Comparison of ENCODE assay signal across 16 cellular contexts in the genomic region with DNA sequence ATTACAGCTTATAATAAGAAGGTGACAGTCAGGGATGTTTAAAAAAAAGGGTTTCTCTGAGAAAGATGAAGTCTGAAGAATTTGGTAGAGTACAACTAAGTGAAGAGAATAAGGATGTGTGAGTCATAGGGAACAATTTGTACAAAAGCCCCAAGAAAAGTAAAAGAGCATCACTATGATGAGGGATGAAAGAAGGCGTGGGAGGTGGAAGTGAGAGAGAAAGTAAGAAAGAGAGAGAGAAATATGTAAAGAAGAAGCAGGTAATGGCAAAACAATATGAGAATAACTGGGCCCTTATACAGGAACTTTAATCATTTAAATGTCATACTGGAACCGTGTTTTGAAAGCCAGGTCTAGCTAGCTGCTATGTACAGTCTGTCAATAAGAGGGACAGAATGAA.
"Had no signal": no experiment of that assay in that cellular context is flagged by ENCODE, and none has a peak within 500 bp of the region (broad histone marks: within the 10 kb centered on the region; RNA-seq: fewer than 3 reads in every experiment).

No MANE protein-coding gene starts in this region.

- H3K4me1 Mint-ChIP-seq: central memory CD8-positive, alpha-beta T cell; nephron; WTC11 had no signal

- H3K4me3 Mint-ChIP-seq: central memory CD8-positive, alpha-beta T cell; nephron; T-helper 2 cell treated with Interferon-gamma antibody and Interleukin-4, amounts not matched to agents 5 μg/mL and 100 μg/mL, for 36 hours; WTC11 had no signal

- ATAC-seq: gastrocnemius medialis, left lung, WTC11 had no signal

- H3K27ac Mint-ChIP-seq: nephron; T-helper 2 cell treated with Interferon-gamma antibody and Interleukin-4, amounts not matched to agents 5 μg/mL and 100 μg/mL, for 36 hours; WTC11 had no signal

- DNase-seq: activated CD4-positive, alpha-beta T cell treated with anti-CD3 and anti-CD28 coated beads for 48 hours; activated gamma-delta T cell; erythroblast; gastrocnemius medialis; head of caudate nucleus; left lung; midbrain; retina; SK-N-SH; stimulated activated naive CD4-positive, alpha-beta T cell; transverse colon; uterus had no signal

- H3K27me3 Mint-ChIP-seq: central memory CD8-positive, alpha-beta T cell had no signal
